Comparison of ENCODE assay signal across 9 cellular contexts in genomic region chr1:9180077-9180819, GRCh38. TPM values are rescaled to one million over a fixed set of nuclear protein-coding genes. Genes with fewer than 3 reads are reported as not detected.
DNase-seq lines count a peak whose midpoint lies in the region; ATAC-seq, FAIRE-seq and TF ChIP-seq lines count a peak whose summit lies in the region.
"Had no signal": no experiment of that assay in that cellular context is flagged by ENCODE, and none has a peak within 500 bp of the region (broad histone marks: within the 10 kb centered on the region; RNA-seq: fewer than 3 reads in every experiment).

No MANE protein-coding gene starts in this region.

- peak overlapping the region; percentile 90 for H3K4me2 ChIP-seq in HepG2 (ENCODE audit: low read depth, low read length)

- no TSS peak for BruUV-seq in HepG2 (replicated peaks; lab: Mats Ljungman, UMichigan)

- TF ChIP-seq EP300 in HepG2 (IDR thresholded peaks at IDR 0.05; ENCODE audit: low read depth in 2 of 2, low read length in 2 of 2) (peak in 1 of 2 experiments; percentile 39; a peak in 1 of 4 replicates), HepG2 (CRISPR knock-in tag; IDR thresholded peaks at IDR 0.05; ENCODE audit: borderline replicate concordance) (no peak)

- H3K4me1 ChIP-seq in left ventricle myocardium inferior (peaks cover 43% of the 10 kb centered on the region), HepG2 (ENCODE audit: insufficient read depth, low read length) (peaks cover 74% of the 10 kb centered on the region)

- CTCF ChIA-PET in HepG2 (lab: Yijun Ruan, JAX; ENCODE audit: low intra/inter-chr PET ratio, low total read pairs) (interaction anchor here (1.6 to 3.2 kb wide), 4 partner anchors 13 to 70 kb away, joined by 4 to 19 read pairs (median 9); no protein-coding TSS in a partner anchor), RWPE1 (lab: Yijun Ruan, JAX) (interaction anchor here (0.6 to 1.1 kb wide), 12 partner anchors 8 to 325 kb away, joined by 3 to 9 read pairs (median 4); no protein-coding TSS in a partner anchor)

- intact Hi-C loops in left ventricle myocardium inferior (cut with micrococcal nuclease) (no loop called here), left ventricle myocardium superior (cut with micrococcal nuclease) (no loop called here), HepG2 (cut with micrococcal nuclease; ENCODE audit: unreplicated experiment) (loop anchor here (5.0 kb wide), 1 partner anchor 68 kb away; no protein-coding TSS in a partner anchor)

- no peak for TF ChIP-seq CTCF in left ventricle myocardium inferior (IDR thresholded peaks at IDR 0.05; ENCODE audit: borderline replicate concordance)
- no peak for TF ChIP-seq CTCF in astrocyte of the spinal cord (IDR thresholded peaks at IDR 0.05; ENCODE audit: low read depth, low read length)
- no peak for TF ChIP-seq CTCF in HepG2 (CRISPR knock-in tag; IDR thresholded peaks at IDR 0.05)
- no peak for TF ChIP-seq CTCF in RWPE1 (conservative IDR thresholded peaks at IDR 0.05; ENCODE audit: low read depth)

- peaks cover 52% of the 10 kb centered on the region for H4K20me1 ChIP-seq in HepG2 (ENCODE audit: insufficient read depth, low read length)

- 20% methylated on average over 9 of the region's 9 CpGs for WGBS in HepG2 (ENCODE audit: low lambda C conversion rate)

- DNase-seq in left ventricle myocardium inferior (no peak), left ventricle myocardium superior (no peak), astrocyte of the spinal cord (ENCODE audit: low read depth, low spot score) (no peak), HepG2 (ENCODE audit: low spot score) (peak; percentile 75), RWPE1 (ENCODE audit: low spot score) (no peak), NCI-H128 (lab: John Stamatoyannopoulos, UW; ENCODE audit: unreplicated experiment) (no peak)
- no peak for DNase-seq in stimulated activated CD4-positive, alpha-beta T cell treated with anti-CD3 and anti-CD28 coated beads, Interleukin-4, amount 100 ng/mL, for 24 hours

- ATAC-seq in left ventricle myocardium superior (no peak), HepG2 (peak; percentile 36), HG02973 (IDR thresholded peaks at IDR 0.05; ENCODE audit: unreplicated experiment) (no peak)

- H3K27me3 ChIP-seq in left ventricle myocardium inferior (ENCODE audit: low read depth), result peaks cover 17% of the 10 kb centered on the region
- H3K27me3 ChIP-seq in HepG2 (ENCODE audit: control insufficient read depth in 1 of 2, insufficient read depth in 2 of 2, low read length in 2 of 2), result no peaks in the 10 kb centered on the region; a peak in 1 of 5 replicates

- POLR2A ChIA-PET in HepG2 (lab: Yijun Ruan, JAX) (interaction anchor here (0.5 to 3.2 kb wide), 19 partner anchors 9 to 70 kb away, joined by 3 to 24 read pairs (median 5); partner anchors contain the start of gene H6PD), RWPE1 (lab: Yijun Ruan, JAX; ENCODE audit: low non-redundant PET) (interaction anchor here (0.6 to 0.8 kb wide), 2 partner anchors 21 to 407 kb away, joined by 3 to 4 read pairs; no protein-coding TSS in a partner anchor)

- no peak overlapping the region for H2AFZ ChIP-seq in HepG2 (ENCODE audit: low read length)

- peak overlapping the region; percentile 87 for H3K4me3 ChIP-seq in left ventricle myocardium inferior
- peak overlapping the region; percentile 62 for H3K4me3 ChIP-seq in astrocyte of the spinal cord (ENCODE audit: low read depth, low read length)
- peak overlapping the region; percentile 88 to 94 (median 92) for H3K4me3 ChIP-seq in HepG2 (replicated peaks in 1 of 3; ENCODE audit: insufficient read depth in 1 of 3, low read depth in 2 of 3, low read length in 3 of 3)

- in situ Hi-C loops in astrocyte of the spinal cord (cut with HindIII; ENCODE audit: low sequenced_read_pairs), result no loop called here
- in situ Hi-C loops in HepG2 (cut with HindIII; ENCODE audit: extremely low pct_ligation_motif_present, low pct_unique_long_range_greater_than_20kb), result no loop called here

- H3K79me2 ChIP-seq in HepG2 (ENCODE audit: insufficient read depth, low read length), result peaks cover 70% of the 10 kb centered on the region

- peak overlapping the region; percentile 94 for H3K9ac ChIP-seq in HepG2 (ENCODE audit: insufficient read depth, low read depth, low read length)

- TF ChIP-seq POLR2A in HepG2 (IDR thresholded peaks at IDR 0.05; ENCODE audit: insufficient read depth in 1 of 2, low read depth in 2 of 2, low read length in 2 of 2), result no peak; a peak in 1 of 4 replicates

- no peak for TF ChIP-seq RAD21 in HepG2 (CRISPR knock-in tag; IDR thresholded peaks at IDR 0.05)

- no peaks in the 10 kb centered on the region for H3K9me3 ChIP-seq in left ventricle myocardium inferior (replicated peaks)
- H3K9me3 ChIP-seq in HepG2 (ENCODE audit: low read length), result no peaks in the 10 kb centered on the region

- no peaks in the 10 kb centered on the region for H3K36me3 ChIP-seq in left ventricle myocardium inferior
- H3K36me3 ChIP-seq in HepG2 (replicated peaks in 1 of 2; ENCODE audit: control insufficient read depth in 1 of 2, insufficient read depth in 2 of 2, low read length in 2 of 2), result peaks cover 9 to 18% of the 10 kb centered on the region in 2 experiments; a peak in 4 of 5 replicates

- FAIRE-seq in HepG2 (lab: Jason Lieb, UNC), result peak; percentile 53

- H3K27ac ChIP-seq in left ventricle myocardium inferior (replicated peaks) (peak overlapping the region; percentile 71), HepG2 (ENCODE audit: extremely low read length, insufficient read depth, low read length) (peak overlapping the region; percentile 92), RWPE1 (no peak overlapping the region)

TF ChIP-seq in HepG2, 621 proteins besides CTCF, POLR2A, EP300 and RAD21 (continues in another document):
- TF ChIP-seq SP1 (IDR thresholded peaks at IDR 0.05), result no peak
- no peak for TF ChIP-seq SP1 (CRISPR knock-in tag; IDR thresholded peaks at IDR 0.05)
- TF ChIP-seq MEF2D (CRISPR knock-in tag; IDR thresholded peaks at IDR 0.05), result peak; percentile 31; the same call in 1 of the 2 replicates
- peak; percentile 45; the same call in 1 of the 2 replicates for TF ChIP-seq BCL6 (CRISPR knock-in tag; IDR thresholded peaks at IDR 0.05)
- TF ChIP-seq SIX1 (CRISPR knock-in tag; IDR thresholded peaks at IDR 0.05; ENCODE audit: borderline replicate concordance), result no peak
- TF ChIP-seq ZSCAN25 (CRISPR knock-in tag; IDR thresholded peaks at IDR 0.05), result peak; percentile 55; the same call in 1 of the 2 replicates
- TF ChIP-seq HIVEP1 (CRISPR knock-in tag; IDR thresholded peaks at IDR 0.05), result no peak
- no peak for TF ChIP-seq ZNF577 (CRISPR knock-in tag; IDR thresholded peaks at IDR 0.05; ENCODE audit: borderline replicate concordance, low read depth)
- no peak for TF ChIP-seq SRSF1 (optimal IDR thresholded peaks at IDR 0.05; ENCODE audit: low read depth, low read length)
- peak; percentile 9 for TF ChIP-seq SKI (IDR thresholded peaks at IDR 0.05; ENCODE audit: partially characterized antibody)

RNA-seq across cellular contexts. Expression of gene GPR157, which starts 51.3 kb away (rescaled TPM):
- 48.4 TPM for total RNA-seq in left ventricle myocardium inferior
- total RNA-seq in left ventricle myocardium superior, result 42.2 TPM
- 8.4 and 10.1 TPM in 2 replicates for total RNA-seq in HepG2 (2016; rRNA removed; fragmentation: Illumina TruSeq; extraction: Trizol)
- 4.0 and 7.1 TPM in 2 replicates for total RNA-seq in HepG2 (2016; cell fraction: cytosol; rRNA removed; fragmentation: Illumina TruSeq; extraction: Trizol; ENCODE audit: low read depth)
- total RNA-seq in HepG2 (2016; cell fraction: insoluble cytoplasmic fraction; rRNA removed; fragmentation: Illumina TruSeq; extraction: Trizol), result 10.7 and 12.8 TPM in 2 replicates
- total RNA-seq in HepG2 (2016; cell fraction: membrane; rRNA removed; fragmentation: Illumina TruSeq; extraction: Trizol), result 13.0 and 14.9 TPM in 2 replicates
- total RNA-seq in HepG2 (2016; cell fraction: nucleus; rRNA removed; fragmentation: Illumina TruSeq; extraction: Trizol), result 7.1 and 10.0 TPM in 2 replicates
- 19.2 and 23.3 TPM in 2 replicates for polyA plus RNA-seq in HepG2 (2011; rRNA removed)
- 14.2 and 15.0 TPM in 2 replicates for polyA plus RNA-seq in HepG2 (2011; cell fraction: cytosol; rRNA removed)
- polyA plus RNA-seq in HepG2 (2011; cell fraction: nucleus; rRNA removed), result 29.1 and 30.4 TPM in 2 replicates
- 25.2 and 25.3 TPM in 2 replicates for polyA plus RNA-seq in HepG2 (2012)
- polyA plus RNA-seq in HepG2 (2016; cell fraction: cytosol; fragmentation: Illumina TruSeq; extraction: Trizol; ENCODE audit: low read depth), result 1.7 and 2.0 TPM in 2 replicates
- polyA plus RNA-seq in HepG2 (2016; cell fraction: insoluble cytoplasmic fraction; fragmentation: Illumina TruSeq; extraction: Trizol; ENCODE audit: low read depth), result 4.3 and 5.8 TPM in 2 replicates
- polyA plus RNA-seq in HepG2 (2016; cell fraction: membrane; fragmentation: Illumina TruSeq; extraction: Trizol; ENCODE audit: low read depth), result 3.8 and 6.3 TPM in 2 replicates
- 8.1 and 9.9 TPM in 2 replicates for polyA plus RNA-seq in HepG2 (2016; cell fraction: nucleus; fragmentation: Illumina TruSeq; extraction: Trizol; ENCODE audit: insufficient read depth, low read depth)
- 23.1 and 157 TPM in 2 replicates for polyA minus RNA-seq in HepG2 (2011; rRNA and poly(A)+ RNA removed; ENCODE audit: low replicate concordance)
- 37.5 and 50.2 TPM in 2 replicates for polyA minus RNA-seq in HepG2 (2011; cell fraction: cytosol; rRNA and poly(A)+ RNA removed)
- 18.6 and 22.3 TPM in 2 replicates for polyA minus RNA-seq in HepG2 (2011; cell fraction: nucleus; rRNA and poly(A)+ RNA removed)
- polyA plus RNA-seq: neural cell had no signal

RNA-seq across cellular contexts. Expression of gene H6PD, which starts 54.3 kb away (rescaled TPM):
- total RNA-seq in left ventricle myocardium inferior (21.9 TPM), left ventricle myocardium superior (20.3 TPM), HepG2 (2016; rRNA removed; fragmentation: Illumina TruSeq; extraction: Trizol) (6.3 and 9.3 TPM in 2 replicates)
- 0.79 and 0.81 TPM in 2 replicates for total RNA-seq in HepG2 (2016; cell fraction: cytosol; rRNA removed; fragmentation: Illumina TruSeq; extraction: Trizol; ENCODE audit: low read depth)
- total RNA-seq in HepG2 (2016; cell fraction: insoluble cytoplasmic fraction; rRNA removed; fragmentation: Illumina TruSeq; extraction: Trizol), result 5.4 and 9.4 TPM in 2 replicates
- total RNA-seq in HepG2 (2016; cell fraction: membrane; rRNA removed; fragmentation: Illumina TruSeq; extraction: Trizol), result 2.5 TPM in 2 replicates
- 10.0 and 12.1 TPM in 2 replicates for total RNA-seq in HepG2 (2016; cell fraction: nucleus; rRNA removed; fragmentation: Illumina TruSeq; extraction: Trizol)
- 14.1 and 21.5 TPM in 2 replicates for polyA plus RNA-seq in HepG2 (2011; rRNA removed)
- 13.3 and 14.5 TPM in 2 replicates for polyA plus RNA-seq in HepG2 (2011; cell fraction: cytosol; rRNA removed)
- polyA plus RNA-seq in HepG2 (2011; cell fraction: nucleus; rRNA removed), result 26.3 and 26.5 TPM in 2 replicates
- polyA plus RNA-seq in HepG2 (2012), result 10.8 and 11.1 TPM in 2 replicates
- 0.36 TPM in 2 replicates for polyA plus RNA-seq in HepG2 (2016; cell fraction: cytosol; fragmentation: Illumina TruSeq; extraction: Trizol; ENCODE audit: low read depth)
- polyA plus RNA-seq in HepG2 (2016; cell fraction: insoluble cytoplasmic fraction; fragmentation: Illumina TruSeq; extraction: Trizol; ENCODE audit: low read depth), result 4.2 and 4.6 TPM in 2 replicates
- 0.93 and 0.94 TPM in 2 replicates for polyA plus RNA-seq in HepG2 (2016; cell fraction: membrane; fragmentation: Illumina TruSeq; extraction: Trizol; ENCODE audit: low read depth)
- polyA plus RNA-seq in HepG2 (2016; cell fraction: nucleus; fragmentation: Illumina TruSeq; extraction: Trizol; ENCODE audit: insufficient read depth, low read depth), result 15.4 and 16.8 TPM in 2 replicates
- 2.9 and 31.0 TPM in 2 replicates for polyA minus RNA-seq in HepG2 (2011; rRNA and poly(A)+ RNA removed; ENCODE audit: low replicate concordance)
- polyA minus RNA-seq in HepG2 (2011; cell fraction: cytosol; rRNA and poly(A)+ RNA removed), result 14.3 and 18.7 TPM in 2 replicates
- polyA minus RNA-seq in HepG2 (2011; cell fraction: nucleus; rRNA and poly(A)+ RNA removed), result 7.9 and 11.3 TPM in 2 replicates
